Comparison of ENCODE assay signal across 8 cellular contexts in genomic region chr10:132066186-132066585, GRCh38. TPM values are rescaled to one million over a fixed set of nuclear protein-coding genes. Genes with fewer than 3 reads are reported as not detected.
DNase-seq lines count a peak whose midpoint lies in the region; ATAC-seq, FAIRE-seq and TF ChIP-seq lines count a peak whose summit lies in the region.

No MANE protein-coding gene starts in this region.

- BruUV-seq in endothelial cell of umbilical vein (replicated peaks; lab: Mats Ljungman, UMichigan): no TSS peak

- intact Hi-C loops in endothelial cell of umbilical vein (cut with micrococcal nuclease): no loop called here

- H4K20me1 ChIP-seq in endothelial cell of umbilical vein (replicated peaks; ENCODE audit: control insufficient read depth, extremely low read depth, insufficient read depth, low read length): no peaks in the 10 kb centered on the region

- no peak overlapping the region for H3K27ac Mint-ChIP-seq in neural crest cell (ENCODE audit: unreplicated experiment)

- H3K27ac ChIP-seq in AG04450 (ENCODE audit: low read depth, low read length) (peak overlapping the region; percentile 94), endothelial cell of umbilical vein (ENCODE audit: insufficient read depth, low read depth, low read length) (no peak overlapping the region)

- H3K27me3 ChIP-seq in AG04450 (ENCODE audit: control insufficient read depth, insufficient read depth, low read length): peaks cover 4% of the 10 kb centered on the region
- H3K27me3 ChIP-seq in NT2/D1 (ENCODE audit: insufficient read depth, insufficient read length): no peaks in the 10 kb centered on the region
- no peaks in the 10 kb centered on the region for H3K27me3 ChIP-seq in endothelial cell of umbilical vein (ENCODE audit: control insufficient read depth in 2 of 2, insufficient read depth in 2 of 2, low read length in 2 of 2)

- H3K4me2 ChIP-seq in endothelial cell of umbilical vein (ENCODE audit: insufficient read depth, low read length): peak overlapping the region; percentile 53

- H3K9me3 ChIP-seq in AG04450 (ENCODE audit: control insufficient read depth, insufficient read depth, low read length) (peaks cover 3% of the 10 kb centered on the region; the same call in 1 of the 2 replicates), NT2/D1 (ENCODE audit: insufficient read depth, low read length) (peaks cover 7% of the 10 kb centered on the region; the same call in 1 of the 2 replicates), endothelial cell of umbilical vein (replicated peaks; ENCODE audit: control insufficient read depth, insufficient read depth, low read length) (no peaks in the 10 kb centered on the region)

- H3K4me1 ChIP-seq in NT2/D1 (ENCODE audit: insufficient read depth, insufficient read length): peaks cover 4% of the 10 kb centered on the region
- H3K4me1 ChIP-seq in endothelial cell of umbilical vein (ENCODE audit: control insufficient read depth, extremely low read depth, insufficient read depth, low read length): no peaks in the 10 kb centered on the region

- TF ChIP-seq CTCF in AG04450 (IDR thresholded peaks at IDR 0.05; ENCODE audit: low read depth, low read length) (no peak), endothelial cell of umbilical vein (IDR thresholded peaks at IDR 0.05; ENCODE audit: extremely low read depth in 1 of 2, insufficient read depth in 1 of 2, low read depth in 1 of 2, low read length in 2 of 2) (no peak), neural crest cell (conservative IDR thresholded peaks at IDR 0.05) (no peak)

- no peak for ATAC-seq in GM21390 (IDR thresholded peaks at IDR 0.05; ENCODE audit: unreplicated experiment)

- no peaks in the 10 kb centered on the region for H3K9me1 ChIP-seq in endothelial cell of umbilical vein (replicated peaks; ENCODE audit: control insufficient read depth, extremely low read depth, insufficient read depth, low read length)

- no peak for FAIRE-seq in endothelial cell of umbilical vein (lab: Jason Lieb, UNC)

- no peaks in the 10 kb centered on the region for H3K79me2 ChIP-seq in endothelial cell of umbilical vein (ENCODE audit: control insufficient read depth, insufficient read depth, low read length)

- POLR2A ChIA-PET in AG04450 (lab: Yijun Ruan, JAX): interaction anchor here (1.1 kb wide), 1 partner anchor 83 kb away, joined by 3 read pairs; no protein-coding TSS in a partner anchor
- POLR2A ChIA-PET in endothelial cell of umbilical vein (lab: Charles Lee): no interaction called here

- dilution Hi-C loops in endothelial cell of umbilical vein (cut with MboI; ENCODE audit: extremely low pct_ligation_motif_present, low sequenced_read_pairs): no loop called here

- peak overlapping the region; percentile 65 for H3K4me3 Mint-ChIP-seq in neural crest cell

- H2AFZ ChIP-seq in endothelial cell of umbilical vein (ENCODE audit: low read depth, low read length): no peak overlapping the region

- H3K36me3 ChIP-seq in NT2/D1 (ENCODE audit: insufficient read depth, insufficient read length, low read length): no peaks in the 10 kb centered on the region
- no peaks in the 10 kb centered on the region for H3K36me3 ChIP-seq in endothelial cell of umbilical vein (ENCODE audit: control insufficient read depth in 2 of 2, extremely low read depth in 1 of 2, insufficient read depth in 2 of 2, low read length in 2 of 2)

- H3K9ac ChIP-seq in NT2/D1 (ENCODE audit: insufficient read length, low read depth): peak overlapping the region; percentile 46
- no peak overlapping the region for H3K9ac ChIP-seq in endothelial cell of umbilical vein (replicated peaks; ENCODE audit: extremely low read depth, insufficient read depth, low read length)

- H3K36me3 Mint-ChIP-seq in neural crest cell (ENCODE audit: low read depth): no peaks in the 10 kb centered on the region

- no peak for TF ChIP-seq POLR2A in endothelial cell of umbilical vein (IDR thresholded peaks at IDR 0.05; ENCODE audit: low read depth, low read length)

- no peaks in the 10 kb centered on the region for H3K9me3 Mint-ChIP-seq in neural crest cell

- no peak for DNase-seq in AG04450 (ENCODE audit: low read depth, low spot score)
- no peak for DNase-seq in NT2/D1 (ENCODE audit: low read depth, low spot score)
- no peak for DNase-seq in endothelial cell of umbilical vein (ENCODE audit: low read depth, low spot score)
- no peak for DNase-seq in neural crest cell (ENCODE audit: low read depth, low spot score)
- DNase-seq in SK-N-DZ (ENCODE audit: low spot score): no peak
- no peak for DNase-seq in superior temporal gyrus (ENCODE audit: extremely low spot score)
- no peak for DNase-seq in occipital lobe (lab: John Stamatoyannopoulos, UW)

- H3K27me3 Mint-ChIP-seq in neural crest cell (ENCODE audit: low read depth): peaks cover 19% of the 10 kb centered on the region

- peak overlapping the region; percentile 69 for H3K4me3 ChIP-seq in AG04450 (ENCODE audit: low read depth, low read length)
- peak overlapping the region; percentile 13 for H3K4me3 ChIP-seq in NT2/D1 (ENCODE audit: insufficient read length, low read depth)
- no peak overlapping the region for H3K4me3 ChIP-seq in endothelial cell of umbilical vein (replicated peaks in 1 of 3; ENCODE audit: insufficient read depth in 1 of 3, low read depth in 1 of 3, low read length in 3 of 3)

- CTCF ChIA-PET in AG04450 (lab: Charles Lee): interaction anchor here (0.9 to 1.7 kb wide), 2 partner anchors 43 to 76 kb away, joined by 3 to 12 read pairs; no protein-coding TSS in a partner anchor
- CTCF ChIA-PET in endothelial cell of umbilical vein (lab: Charles Lee): no interaction called here

- peaks cover 14% of the 10 kb centered on the region for H3K4me1 Mint-ChIP-seq in neural crest cell

TF ChIP-seq in endothelial cell of umbilical vein, 7 proteins besides CTCF, POLR2A, EP300 and RAD21:
- TF ChIP-seq POLR2AphosphoS5 (IDR thresholded peaks at IDR 0.05; ENCODE audit: insufficient read depth, low read depth, low read length): no peak
- TF ChIP-seq, protein P1, sequence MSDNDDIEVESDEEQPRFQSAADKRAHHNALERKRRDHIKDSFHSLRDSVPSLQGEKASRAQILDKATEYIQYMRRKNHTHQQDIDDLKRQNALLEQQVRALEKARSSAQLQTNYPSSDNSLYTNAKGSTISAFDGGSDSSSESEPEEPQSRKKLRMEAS (IDR thresholded peaks at IDR 0.05; ENCODE audit: insufficient read depth, insufficient read length): no peak
- TF ChIP-seq GATA2 (IDR thresholded peaks at IDR 0.05; ENCODE audit: insufficient read depth, insufficient read length, low read depth, low read length): no peak
- no peak for TF ChIP-seq EZH2 (IDR thresholded peaks at IDR 0.05; ENCODE audit: borderline replicate concordance, low read depth, low read length, severe bottlenecking)
- TF ChIP-seq MYC (IDR thresholded peaks at IDR 0.05; ENCODE audit: low read depth, low read length): no peak
- TF ChIP-seq FOS (IDR thresholded peaks at IDR 0.05; ENCODE audit: borderline replicate concordance, insufficient read depth, low read length): no peak
- TF ChIP-seq JUN (IDR thresholded peaks at IDR 0.05; ENCODE audit: borderline replicate concordance, insufficient read depth, insufficient read length, low read depth): no peak

RNA-seq across cellular contexts. Expression of gene JAKMIP3, which starts 0.4 kb away (rescaled TPM):
- polyA plus RNA-seq in AG04450 (2011; rRNA removed): 0.19 TPM in 2 replicates
- 0.05 and 0.09 TPM in 2 replicates for polyA minus RNA-seq in AG04450 (2011; rRNA and poly(A)+ RNA removed)
- 0.07 TPM in 1 of 2 replicates, not detected in the other for total RNA-seq in endothelial cell of umbilical vein
- polyA plus RNA-seq in endothelial cell of umbilical vein: 0.01 and 0.02 TPM in 2 replicates
- polyA plus RNA-seq in endothelial cell of umbilical vein (2011; cell fraction: cytosol; rRNA removed): 0.01 TPM in 2 replicates
- polyA plus RNA-seq in endothelial cell of umbilical vein (2011; cell fraction: nucleus; rRNA removed): 0.09 and 0.11 TPM in 2 replicates
- polyA plus RNA-seq in endothelial cell of umbilical vein (2012): 0.03 TPM in 1 of 2 replicates, not detected in the other
- polyA minus RNA-seq in endothelial cell of umbilical vein: not detected in 2 replicates
- polyA minus RNA-seq in endothelial cell of umbilical vein (2011; cell fraction: cytosol; rRNA and poly(A)+ RNA removed): not detected
- 0.10 TPM in 1 of 2 replicates, not detected in the other for polyA minus RNA-seq in endothelial cell of umbilical vein (2011; cell fraction: nucleus; rRNA and poly(A)+ RNA removed)
- 0.25 and 0.40 TPM in 2 replicates for total RNA-seq in neural crest cell
- 0.45 and 0.66 TPM in 2 replicates for polyA plus RNA-seq in SK-N-DZ (2014; cell fraction: cytosol; rRNA removed)
- 1.7 and 3.9 TPM in 2 replicates for polyA plus RNA-seq in SK-N-DZ (2014; cell fraction: nucleus; rRNA removed)
- 4.8 TPM for total RNA-seq in occipital lobe

Comparison
In these comparisons a context has a peak if more than half of its experiments do, and no peak if none do; other contexts are left out.
1. H3K4me3 ChIP-seq: peak in AG04450 (single experiment) and NT2/D1 (single experiment); none in endothelial cell of umbilical vein (0 of 3).